In genomic region chr13:51449018-51449417, GRCh38 we compare ENCODE assay signal across 23 cellular contexts. TPM values are rescaled to one million over a fixed set of nuclear protein-coding genes. Genes with fewer than 3 reads are reported as not detected.
DNase-seq lines count a peak whose midpoint lies in the region; ATAC-seq and TF ChIP-seq lines count a peak whose summit lies in the region.
"Had no signal": no experiment of that assay in that cellular context is flagged by ENCODE, and none has a peak within 500 bp of the region (broad histone marks: within the 10 kb centered on the region; RNA-seq: fewer than 3 reads in every experiment).

No MANE protein-coding gene starts in this region.

- DNase-seq in activated CD8-positive, alpha-beta T cell treated with anti-CD3 and anti-CD28 coated beads for 36 hours, result no peak
- no peak for DNase-seq in activated CD8-positive, alpha-beta T cell treated with anti-CD3 and anti-CD28 coated beads, Interleukin-2, amount 10 ng/mL, durations not matched to agents 7 days and 5 days
- DNase-seq in GM23338 (ENCODE audit: low spot score) (no peak), iPS-NIHi11 (ENCODE audit: low spot score) (no peak), T-helper 9 cell (no peak), hepatocyte (ENCODE audit: low spot score) (no peak)
- DNase-seq in activated naive CD8-positive, alpha-beta T cell treated with anti-CD3 and anti-CD28 coated beads for 36 hours, result no peak
- no peak for DNase-seq in natural killer cell treated with Interleukin-12 subunit alpha and Interleukin-12 subunit beta and Interleukin-15 and Interleukin-18, amount 100 ng/mL, for 72 hours (ENCODE audit: low spot score)
- DNase-seq: activated CD8-positive, alpha-beta memory T cell treated with anti-CD3 and anti-CD28 coated beads, Interleukin-2, amount 50 U/mL, for 4 hours; activated naive CD4-positive, alpha-beta T cell treated with Interleukin-2 at 50 U/mL for 16 hours; cerebellar nuclear complex; DMS79 treated with DMSO at 0.1 percent for 48 hours; GOT3; kidney glomerular epithelial cell; mammary epithelial cell; NCI-H1105; NCI-H2171; NCI-H526; stimulated activated CD4-positive, alpha-beta T cell treated with anti-CD3 and anti-CD28 coated beads, Interleukin-15, amount 100 ng/mL, for 24 hours had no signal

- no peak for ATAC-seq in activated CD8-positive, alpha-beta T cell treated with anti-CD3 and anti-CD28 coated beads for 36 hours
- no peak for ATAC-seq in activated CD8-positive, alpha-beta T cell treated with anti-CD3 and anti-CD28 coated beads, Interleukin-2, amount 10 ng/mL, durations not matched to agents 7 days and 5 days
- ATAC-seq in GM23338, result no peak
- ATAC-seq in natural killer cell treated with Interleukin-12 subunit alpha and Interleukin-12 subunit beta and Interleukin-15 and Interleukin-18, amount 100 ng/mL, for 72 hours, result no peak

- POLR2A ChIA-PET in activated CD8-positive, alpha-beta T cell treated with anti-CD3 and anti-CD28 coated beads for 36 hours (lab: Charles Lee), result interaction anchor here (0.7 kb wide), 1 partner anchor 137 kb away, joined by 3 read pairs; no protein-coding TSS in a partner anchor
- POLR2A ChIA-PET in activated CD8-positive, alpha-beta T cell treated with anti-CD3 and anti-CD28 coated beads, Interleukin-2, amount 10 ng/mL, durations not matched to agents 7 days and 5 days (lab: Charles Lee), result no interaction called here

- H2AFZ ChIP-seq in GM23338 (no peak overlapping the region), hepatocyte (no peak overlapping the region)

- H3K4me1 ChIP-seq in GM23338 (ENCODE audit: insufficient read depth) (peaks cover 7% of the 10 kb centered on the region), hepatocyte (ENCODE audit: insufficient read depth) (peaks cover 17% of the 10 kb centered on the region)

- H3K27ac ChIP-seq in GM23338 (ENCODE audit: low read depth) (no peak overlapping the region), hepatocyte (no peak overlapping the region)
- H3K27ac ChIP-seq: ascending aorta, right atrium auricular region, suprapubic skin, vagina had no signal

- H3K4me3 ChIP-seq in GM23338 (no peak overlapping the region), hepatocyte (no peak overlapping the region)
- H3K4me3 ChIP-seq: ascending aorta, right atrium auricular region, suprapubic skin, vagina had no signal

- H3F3A ChIP-seq in GM23338 (replicated peaks; ENCODE audit: low read depth), result peaks cover 4% of the 10 kb centered on the region; the same call in 1 of the 2 replicates

- H3K79me2 ChIP-seq in GM23338 (replicated peaks; ENCODE audit: insufficient read depth) (peaks cover 14% of the 10 kb centered on the region), hepatocyte (peaks cover 23% of the 10 kb centered on the region)

- CTCF ChIA-PET in activated CD8-positive, alpha-beta T cell treated with anti-CD3 and anti-CD28 coated beads for 36 hours (lab: Charles Lee), result no interaction called here
- CTCF ChIA-PET in activated CD8-positive, alpha-beta T cell treated with anti-CD3 and anti-CD28 coated beads, Interleukin-2, amount 10 ng/mL, durations not matched to agents 7 days and 5 days (lab: Charles Lee), result no interaction called here

- no peak for TF ChIP-seq CTCF in activated CD8-positive, alpha-beta T cell treated with anti-CD3 and anti-CD28 coated beads for 36 hours (IDR thresholded peaks at IDR 0.05)
- TF ChIP-seq CTCF in GM23338 (conservative IDR thresholded peaks at IDR 0.05; ENCODE audit: low read depth in 2 of 2), result no peak
- no peak for TF ChIP-seq CTCF in hepatocyte (IDR thresholded peaks at IDR 0.05; ENCODE audit: poor library complexity)

- H3K9me2 ChIP-seq in GM23338 (ENCODE audit: insufficient read depth) (no peaks in the 10 kb centered on the region), hepatocyte (replicated peaks; ENCODE audit: insufficient read depth) (no peaks in the 10 kb centered on the region)

- H3K4me2 ChIP-seq in GM23338 (no peak overlapping the region), hepatocyte (no peak overlapping the region)

- no peaks in the 10 kb centered on the region for H3K9me3 Mint-ChIP-seq in activated CD8-positive, alpha-beta T cell treated with anti-CD3 and anti-CD28 coated beads for 36 hours
- no peaks in the 10 kb centered on the region for H3K9me3 Mint-ChIP-seq in activated CD8-positive, alpha-beta T cell treated with anti-CD3 and anti-CD28 coated beads, Interleukin-2, amount 10 ng/mL, durations not matched to agents 7 days and 5 days (ENCODE audit: insufficient read depth)
- no peaks in the 10 kb centered on the region for H3K9me3 Mint-ChIP-seq in GM23338
- no peaks in the 10 kb centered on the region for H3K9me3 Mint-ChIP-seq in activated naive CD8-positive, alpha-beta T cell treated with anti-CD3 and anti-CD28 coated beads for 36 hours
- no peaks in the 10 kb centered on the region for H3K9me3 Mint-ChIP-seq in natural killer cell treated with Interleukin-12 subunit alpha and Interleukin-12 subunit beta and Interleukin-15 and Interleukin-18, amount 100 ng/mL, for 72 hours

- H3K4me1 Mint-ChIP-seq in activated CD8-positive, alpha-beta T cell treated with anti-CD3 and anti-CD28 coated beads for 36 hours (ENCODE audit: low read depth), result peaks cover 21% of the 10 kb centered on the region
- peaks cover 21% of the 10 kb centered on the region for H3K4me1 Mint-ChIP-seq in activated CD8-positive, alpha-beta T cell treated with anti-CD3 and anti-CD28 coated beads, Interleukin-2, amount 10 ng/mL, durations not matched to agents 7 days and 5 days (ENCODE audit: low read depth)
- H3K4me1 Mint-ChIP-seq in GM23338, result peaks cover 34% of the 10 kb centered on the region
- H3K4me1 Mint-ChIP-seq in activated naive CD8-positive, alpha-beta T cell treated with anti-CD3 and anti-CD28 coated beads for 36 hours, result peaks cover 28% of the 10 kb centered on the region
- H3K4me1 Mint-ChIP-seq in natural killer cell treated with Interleukin-12 subunit alpha and Interleukin-12 subunit beta and Interleukin-15 and Interleukin-18, amount 100 ng/mL, for 72 hours (ENCODE audit: low read depth in 2 of 2), result peaks cover 18 to 27% of the 10 kb centered on the region in 2 donors

- H4K20me1 ChIP-seq in GM23338 (replicated peaks; ENCODE audit: insufficient read depth) (0 out of 2 replicates have a peak, but pooled peaks cover 8% of the 10 kb centered on the region), hepatocyte (ENCODE audit: insufficient read depth, poor library complexity, severe bottlenecking) (no peaks in the 10 kb centered on the region)

- H3K27ac Mint-ChIP-seq in activated CD8-positive, alpha-beta T cell treated with anti-CD3 and anti-CD28 coated beads for 36 hours, result peak overlapping the region; percentile 43
- H3K27ac Mint-ChIP-seq in activated CD8-positive, alpha-beta T cell treated with anti-CD3 and anti-CD28 coated beads, Interleukin-2, amount 10 ng/mL, durations not matched to agents 7 days and 5 days, result no peak overlapping the region
- H3K27ac Mint-ChIP-seq in GM23338, result 0 out of 2 replicates have a peak overlapping the region, but pooled peaks have one; percentile 60
- peak overlapping the region; percentile 1 for H3K27ac Mint-ChIP-seq in activated naive CD8-positive, alpha-beta T cell treated with anti-CD3 and anti-CD28 coated beads for 36 hours
- peak overlapping the region; percentile 79 to 91 for H3K27ac Mint-ChIP-seq in natural killer cell treated with Interleukin-12 subunit alpha and Interleukin-12 subunit beta and Interleukin-15 and Interleukin-18, amount 100 ng/mL, for 72 hours

- no peaks in the 10 kb centered on the region for H3K9me3 ChIP-seq in hepatocyte (ENCODE audit: low read depth)
- H3K9me3 ChIP-seq: ascending aorta, right atrium auricular region, suprapubic skin, vagina had no signal

- peaks cover 46% of the 10 kb centered on the region for H3K36me3 Mint-ChIP-seq in activated CD8-positive, alpha-beta T cell treated with anti-CD3 and anti-CD28 coated beads for 36 hours (ENCODE audit: low read depth)
- H3K36me3 Mint-ChIP-seq in activated CD8-positive, alpha-beta T cell treated with anti-CD3 and anti-CD28 coated beads, Interleukin-2, amount 10 ng/mL, durations not matched to agents 7 days and 5 days (ENCODE audit: low read depth), result peaks cover 46% of the 10 kb centered on the region
- peaks cover 33% of the 10 kb centered on the region; the same call in 2 of the 3 replicates for H3K36me3 Mint-ChIP-seq in GM23338 (ENCODE audit: low read depth)
- peaks cover 29% of the 10 kb centered on the region for H3K36me3 Mint-ChIP-seq in activated naive CD8-positive, alpha-beta T cell treated with anti-CD3 and anti-CD28 coated beads for 36 hours
- H3K36me3 Mint-ChIP-seq in natural killer cell treated with Interleukin-12 subunit alpha and Interleukin-12 subunit beta and Interleukin-15 and Interleukin-18, amount 100 ng/mL, for 72 hours, result peaks cover 7% of the 10 kb centered on the region

- 97% methylated on average over 1 of the region's 1 CpG for WGBS in hepatocyte (ENCODE audit: low lambda C conversion rate, missing lambda C conversion rate)

- H3K36me3 ChIP-seq in GM23338 (ENCODE audit: insufficient read depth) (peaks cover 26% of the 10 kb centered on the region; the same call in 1 of the 2 replicates), hepatocyte (replicated peaks; ENCODE audit: insufficient read depth, low read depth) (no peaks in the 10 kb centered on the region)

- no peaks in the 10 kb centered on the region for H3K27me3 Mint-ChIP-seq in activated CD8-positive, alpha-beta T cell treated with anti-CD3 and anti-CD28 coated beads for 36 hours
- H3K27me3 Mint-ChIP-seq in activated CD8-positive, alpha-beta T cell treated with anti-CD3 and anti-CD28 coated beads, Interleukin-2, amount 10 ng/mL, durations not matched to agents 7 days and 5 days (ENCODE audit: low read depth), result no peaks in the 10 kb centered on the region
- peaks cover 7% of the 10 kb centered on the region for H3K27me3 Mint-ChIP-seq in GM23338 (ENCODE audit: insufficient read depth, low read depth, poor library complexity)
- H3K27me3 Mint-ChIP-seq in activated naive CD8-positive, alpha-beta T cell treated with anti-CD3 and anti-CD28 coated beads for 36 hours, result peaks cover 4% of the 10 kb centered on the region
- no peaks in the 10 kb centered on the region for H3K27me3 Mint-ChIP-seq in natural killer cell treated with Interleukin-12 subunit alpha and Interleukin-12 subunit beta and Interleukin-15 and Interleukin-18, amount 100 ng/mL, for 72 hours

- no peak overlapping the region for H3K4me3 Mint-ChIP-seq in activated CD8-positive, alpha-beta T cell treated with anti-CD3 and anti-CD28 coated beads for 36 hours
- no peak overlapping the region for H3K4me3 Mint-ChIP-seq in activated CD8-positive, alpha-beta T cell treated with anti-CD3 and anti-CD28 coated beads, Interleukin-2, amount 10 ng/mL, durations not matched to agents 7 days and 5 days
- peak overlapping the region; percentile 23; the same call in 1 of the 3 replicates for H3K4me3 Mint-ChIP-seq in GM23338
- H3K4me3 Mint-ChIP-seq in activated naive CD8-positive, alpha-beta T cell treated with anti-CD3 and anti-CD28 coated beads for 36 hours, result no peak overlapping the region
- H3K4me3 Mint-ChIP-seq in natural killer cell treated with Interleukin-12 subunit alpha and Interleukin-12 subunit beta and Interleukin-15 and Interleukin-18, amount 100 ng/mL, for 72 hours, result peak overlapping the region; percentile 53

- intact Hi-C loops in activated CD8-positive, alpha-beta T cell treated with anti-CD3 and anti-CD28 coated beads for 36 hours (cut with micrococcal nuclease), result no loop called here

- H3K27me3 ChIP-seq in GM23338 (ENCODE audit: insufficient read depth) (no peaks in the 10 kb centered on the region), hepatocyte (no peaks in the 10 kb centered on the region)
- H3K27me3 ChIP-seq: ascending aorta, right atrium auricular region, suprapubic skin, vagina had no signal

RNA-seq across cellular contexts. Expression of gene INTS6, which starts 3.8 kb away (rescaled TPM):
- total RNA-seq in activated CD8-positive, alpha-beta T cell treated with anti-CD3 and anti-CD28 coated beads for 36 hours, result 10 to 100 TPM; 52.4 to 54.5 TPM
- total RNA-seq in activated CD8-positive, alpha-beta T cell treated with anti-CD3 and anti-CD28 coated beads, Interleukin-2, amount 10 ng/mL, durations not matched to agents 7 days and 5 days, result 10 to 100 TPM; 48.9 to 52.0 TPM
- 38.6 and 47.2 TPM in 2 replicates for total RNA-seq in GM23338 (2014; rRNA removed; shearing (Covaris generic))
- polyA plus RNA-seq in GM23338 (2016; fragmentation: Nextera tagmentation; extraction: Ambion mirVana) (24.8 and 25.1 TPM in 2 replicates), hepatocyte (28.5 and 30.7 TPM in 2 replicates)
- total RNA-seq in activated naive CD8-positive, alpha-beta T cell treated with anti-CD3 and anti-CD28 coated beads for 36 hours, result 10 to 100 TPM; 42.6 to 44.5 TPM
- total RNA-seq in natural killer cell treated with Interleukin-12 subunit alpha and Interleukin-12 subunit beta and Interleukin-15 and Interleukin-18, amount 100 ng/mL, for 72 hours, result 10 to 100 TPM; 66.1 to 92.3 TPM
- total RNA-seq in hepatocyte, result 40.1 and 51.2 TPM in 2 replicates

Comparison
In these comparisons a context has a peak if more than half of its experiments do, and no peak if none do; other contexts are left out.
1. H3K4me3 Mint-ChIP-seq: peak in GM23338 (single experiment) and natural killer cell treated with Interleukin-12 subunit alpha and Interleukin-12 subunit beta and Interleukin-15 and Interleukin-18, amount 100 ng/mL, for 72 hours (single experiment); none in activated CD8-positive, alpha-beta T cell treated with anti-CD3 and anti-CD28 coated beads for 36 hours (single experiment), activated CD8-positive, alpha-beta T cell treated with anti-CD3 and anti-CD28 coated beads, Interleukin-2, amount 10 ng/mL, durations not matched to agents 7 days and 5 days (single experiment) and activated naive CD8-positive, alpha-beta T cell treated with anti-CD3 and anti-CD28 coated beads for 36 hours (single experiment).